In the genomic region with DNA sequence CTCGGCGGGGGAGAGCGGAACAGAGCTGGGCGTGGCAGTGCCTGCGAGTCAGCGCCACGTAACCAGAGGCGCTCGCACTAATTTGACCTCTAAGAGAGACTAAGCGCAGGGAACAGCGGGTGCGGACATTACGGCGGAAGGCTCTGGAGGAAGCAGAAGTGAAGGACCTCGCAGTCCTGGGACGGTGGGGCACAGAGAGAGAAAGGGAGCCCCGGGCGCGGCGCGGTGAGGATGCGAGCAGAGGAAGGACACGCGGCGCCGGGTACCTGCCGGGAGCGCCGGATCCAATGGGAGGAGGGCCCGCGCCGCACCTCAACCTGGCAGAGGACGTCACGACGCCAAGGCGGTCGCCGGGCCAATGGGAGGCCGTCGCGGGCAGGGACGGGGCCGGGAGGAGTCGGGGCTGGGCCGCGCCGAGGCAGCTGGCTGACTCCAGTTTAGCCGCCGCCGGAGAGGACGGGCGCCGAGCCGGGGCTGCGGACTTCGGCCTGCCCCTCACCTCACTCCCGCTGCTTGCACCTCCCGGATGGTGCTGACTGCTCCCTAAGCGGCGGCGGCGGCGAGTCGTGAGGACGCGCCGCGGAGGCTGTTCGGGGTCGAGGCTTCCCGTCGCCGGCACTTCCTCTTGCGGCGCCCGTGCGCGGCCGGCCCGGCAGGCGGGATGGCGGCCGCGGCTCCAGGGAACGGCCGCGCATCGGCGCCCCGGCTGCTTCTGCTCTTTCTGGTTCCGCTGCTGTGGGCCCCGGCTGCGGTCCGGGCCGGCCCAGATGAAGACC, we compare ENCODE assay signal across 8 cellular contexts. TPM values are rescaled to one million over a fixed set of nuclear protein-coding genes. Genes with fewer than 3 reads are reported as not detected.
A peak's percentile ranks its signal among the peaks of the same experiment; 100 is the strongest.
DNase-seq lines count a peak whose midpoint lies in the region; ATAC-seq and TF ChIP-seq lines count a peak whose summit lies in the region.

A gene with protein sequence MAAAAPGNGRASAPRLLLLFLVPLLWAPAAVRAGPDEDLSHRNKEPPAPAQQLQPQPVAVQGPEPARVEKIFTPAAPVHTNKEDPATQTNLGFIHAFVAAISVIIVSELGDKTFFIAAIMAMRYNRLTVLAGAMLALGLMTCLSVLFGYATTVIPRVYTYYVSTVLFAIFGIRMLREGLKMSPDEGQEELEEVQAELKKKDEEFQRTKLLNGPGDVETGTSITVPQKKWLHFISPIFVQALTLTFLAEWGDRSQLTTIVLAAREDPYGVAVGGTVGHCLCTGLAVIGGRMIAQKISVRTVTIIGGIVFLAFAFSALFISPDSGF (plus strand): TSS at position 429 of the 776 bp plus-strand sequence. CDS start 233 bp downstream, at position 662.

- H2BK20ac ChIP-seq in IMR-90 (ENCODE audit: low read depth, low read length) = peak within 1 kb of the TSS; percentile 9; the same call in 1 of the 2 replicates

- 0% methylated on average over 63 of the region's 95 CpGs; no CpG with 5 or more reads in 1 of the 2 experiments for WGBS in IMR-90 (ENCODE audit: extremely low coverage in 2 of 2, insufficient read length in 1 of 2), 2 experiments

- peak within 1 kb of the TSS; percentile 96 for H2AK9ac ChIP-seq in IMR-90 (replicated peaks; ENCODE audit: low read depth, low read length, poor library complexity)

- H4K20me1 ChIP-seq in IMR-90 (ENCODE audit: insufficient read depth, low read length) (peaks cover 40% of the 10 kb centered on the region), OCI-LY7 (ENCODE audit: insufficient read depth, low read length) (peaks cover 27% of the 10 kb centered on the region)

- H3K9me2 ChIP-seq in OCI-LY7 (ENCODE audit: insufficient read depth, low read length) = no peaks in the 10 kb centered on the region

- H2BK5ac ChIP-seq in IMR-90 (ENCODE audit: low read depth, low read length, poor library complexity, severe bottlenecking) = peak within 1 kb of the TSS; percentile 95

- in situ Hi-C loops in IMR-90 (cut with MboI; ENCODE audit: low sequenced_read_pairs) = no loop called here

- H3K79me1 ChIP-seq in IMR-90 (ENCODE audit: low read depth in 1 of 2, low read length in 2 of 2) = peaks cover 2 to 7% of the 10 kb centered on the region in 2 experiments; a peak in 2 of 4 replicates

- H3K4me2 ChIP-seq in IMR-90 (ENCODE audit: low read depth, low read length) = peak within 1 kb of the TSS; percentile 91
- peak within 1 kb of the TSS; percentile 97 for H3K4me2 ChIP-seq in OCI-LY7 (ENCODE audit: low read length)

- DNase-seq in DMS 273 treated with DMSO at 0.1 percent for 48 hours (lab: John Stamatoyannopoulos, UW) (peak; percentile 64), IMR-90 (peak; percentile 79), OCI-LY7 (ENCODE audit: low spot score) (peak; percentile 91), activated T-cell treated with anti-CD3 and anti-CD28 coated beads for 24 hours (ENCODE audit: low read depth) (peak; percentile 86), epidermal melanocyte (ENCODE audit: insufficient read length, low spot score) (peak; percentile 54)
- peak; percentile 57 to 78 for DNase-seq in stimulated activated CD8-positive, alpha-beta memory T cell treated with anti-CD3 and anti-CD28 coated beads, Interleukin-4, amount 100 ng/mL, for 1 hour (ENCODE audit: low read depth in 2 of 2, low spot score in 1 of 2)

- H2BK120ac ChIP-seq in IMR-90 (ENCODE audit: low read depth, low read length) = peak within 1 kb of the TSS; percentile 67; the same call in 1 of the 2 replicates

- H3K79me2 ChIP-seq in OCI-LY7 (ENCODE audit: insufficient read depth, low read depth, low read length) = peaks cover 46% of the 10 kb centered on the region

- peak within 1 kb of the TSS; percentile 78 for H3K4ac ChIP-seq in IMR-90 (ENCODE audit: low read depth, low read length)

- CTCF ChIA-PET in IMR-90 (lab: Yijun Ruan, JAX) = interaction anchor here (0.6 to 2.0 kb wide), 5 partner anchors 31 to 558 kb away, joined by 3 to 10 read pairs (median 3); a partner anchor contains a TSS
- CTCF ChIA-PET in OCI-LY7 (lab: Charles Lee; ENCODE audit: unreplicated experiment) = interaction anchor here (0.5 to 1.0 kb wide), 2 partner anchors 50 to 150 kb away, joined by 3 read pairs; no protein-coding TSS in a partner anchor

- peak within 1 kb of the TSS; percentile 99 for H3K27ac ChIP-seq in IMR-90 (ENCODE audit: insufficient read depth, low read length)
- peak within 1 kb of the TSS; percentile 81 for H3K27ac ChIP-seq in OCI-LY7 (ENCODE audit: low read depth, low read length, poor library complexity, severe bottlenecking)

- no TSS peak for BruUV-seq in IMR-90 (replicated peaks; lab: Mats Ljungman, UMichigan)
- no TSS peak for BruUV-seq in OCI-LY7 (replicated peaks; lab: Mats Ljungman, UMichigan)

- H3K4me3 ChIP-seq in IMR-90 (ENCODE audit: insufficient read depth, low read depth, low read length) (peak within 1 kb of the TSS; percentile 99), OCI-LY7 (ENCODE audit: low read depth, low read length, poor library complexity, severe bottlenecking) (peak within 1 kb of the TSS; percentile 99), mononuclear cell (ENCODE audit: low read length) (peak within 1 kb of the TSS; percentile 93)

- TF ChIP-seq CTCF in IMR-90 (conservative IDR thresholded peaks at IDR 0.05; ENCODE audit: low read depth, low read length) (no peak), OCI-LY7 (conservative IDR thresholded peaks at IDR 0.05; ENCODE audit: low read length) (no peak)

- H2BK15ac ChIP-seq in IMR-90 (ENCODE audit: low read depth, low read length) = peak within 1 kb of the TSS; percentile 49; the same call in 1 of the 3 replicates

- H2AFZ ChIP-seq in IMR-90 (replicated peaks; ENCODE audit: low read length, poor library complexity) (peak within 1 kb of the TSS; percentile 97), OCI-LY7 (ENCODE audit: low read length) (peak within 1 kb of the TSS; percentile 92)

- peak within 1 kb of the TSS; percentile 74 to 78 for H4K8ac ChIP-seq in IMR-90 (ENCODE audit: low read depth in 2 of 2, low read length in 2 of 2)

- dilution Hi-C loops in IMR-90 (cut with HindIII; ENCODE audit: low sequenced_read_pairs, unreplicated experiment) = no loop called here

- ATAC-seq in GM21529 (IDR thresholded peaks at IDR 0.05; ENCODE audit: unreplicated experiment) (peak; percentile 91), IMR-90 (ENCODE audit: low read depth) (peak; percentile 92)

- intact Hi-C loops in IMR-90 (cut with micrococcal nuclease) = loop anchor here (1.0 kb wide), 1 partner anchor 49 kb away; a partner anchor contains a TSS
- intact Hi-C loops in OCI-LY7 (cut with micrococcal nuclease; ENCODE audit: unreplicated experiment) = loop anchor here (1.0 to 10.0 kb wide), 4 partner anchors 49 to 1039 kb away; a partner anchor contains a TSS

- peak within 1 kb of the TSS; percentile 77 for H2AK5ac ChIP-seq in IMR-90 (ENCODE audit: low read depth, low read length)

- peak within 1 kb of the TSS; percentile 99 for H3K23ac ChIP-seq in IMR-90 (ENCODE audit: low read depth, low read length)

- no peaks in the 10 kb centered on the region for H3K27me3 ChIP-seq in IMR-90 (ENCODE audit: control insufficient read depth, insufficient read depth, low read length)
- H3K27me3 ChIP-seq in mononuclear cell (ENCODE audit: insufficient read depth, low read length) = no peaks in the 10 kb centered on the region

- no peak; the same call in 1 of the 2 replicates for TF ChIP-seq RAD21 in IMR-90 (IDR thresholded peaks at IDR 0.05; ENCODE audit: low read length)

- H3K9me1 ChIP-seq in IMR-90 (ENCODE audit: insufficient read depth, low read length) = peaks cover 3% of the 10 kb centered on the region; the same call in 1 of the 2 replicates

- no peaks in the 10 kb centered on the region for H3K9me3 ChIP-seq in IMR-90 (ENCODE audit: control insufficient read depth, insufficient read depth, low read length)
- H3K9me3 ChIP-seq in OCI-LY7 (ENCODE audit: low read length) = no peaks in the 10 kb centered on the region
- H3K9me3 ChIP-seq in mononuclear cell (ENCODE audit: low read depth, low read length) = no peaks in the 10 kb centered on the region

- H3K18ac ChIP-seq in IMR-90 (ENCODE audit: low read depth, low read length) = peak within 1 kb of the TSS; percentile 95

- H3K36me3 ChIP-seq in IMR-90 (ENCODE audit: control insufficient read depth, insufficient read depth, low read length) = peaks cover 7% of the 10 kb centered on the region
- peaks cover 38% of the 10 kb centered on the region for H3K36me3 ChIP-seq in OCI-LY7 (ENCODE audit: insufficient read depth, low read length)

- peak within 1 kb of the TSS; percentile 79 for H4K5ac ChIP-seq in IMR-90 (ENCODE audit: low read depth, low read length)

- peak; percentile 96 for TF ChIP-seq POLR2A in IMR-90 (IDR thresholded peaks at IDR 0.05; ENCODE audit: low read depth, low read length)

- H3K4me1 ChIP-seq in IMR-90 (ENCODE audit: control insufficient read depth, insufficient read depth, low read length) (peaks cover 7% of the 10 kb centered on the region), OCI-LY7 (ENCODE audit: insufficient read depth, low read length, poor library complexity, severe bottlenecking) (peaks cover 37% of the 10 kb centered on the region), mononuclear cell (ENCODE audit: insufficient read depth, low read length) (peaks cover 39% of the 10 kb centered on the region)

- H3K14ac ChIP-seq in IMR-90 (replicated peaks; ENCODE audit: low read depth, low read length) = peak within 1 kb of the TSS; percentile 90

- peak within 1 kb of the TSS; percentile 92 for H3K56ac ChIP-seq in IMR-90 (ENCODE audit: extremely low read depth, insufficient read depth, low read length)

- POLR2A ChIA-PET in IMR-90 (lab: Charles Lee; ENCODE audit: unreplicated experiment) = interaction anchor here (0.6 to 0.8 kb wide), 2 partner anchors 22 to 50 kb away, joined by 4 to 5 read pairs; no protein-coding TSS in a partner anchor
- POLR2A ChIA-PET in OCI-LY7 (lab: Charles Lee) = interaction anchor here (0.6 to 3.4 kb wide), 18 partner anchors 9 to 1040 kb away, joined by 3 to 25 read pairs (median 4); a partner anchor contains a TSS

- peak within 1 kb of the TSS; percentile 99 for H3K9ac ChIP-seq in IMR-90 (ENCODE audit: low read depth, low read length)

- H4K91ac ChIP-seq in IMR-90 (ENCODE audit: insufficient read depth, low read depth, low read length) = peak within 1 kb of the TSS; percentile 76

TF ChIP-seq in IMR-90, 13 proteins besides CTCF, POLR2A, EP300 and RAD21:
- no peak for TF ChIP-seq BHLHE40 (IDR thresholded peaks at IDR 0.05; ENCODE audit: low read depth, low read length)
- peak; percentile 31; the same call in 1 of the 2 replicates for TF ChIP-seq CHD1 (IDR thresholded peaks at IDR 0.05; ENCODE audit: low read depth, low read length)
- TF ChIP-seq MXI1 (IDR thresholded peaks at IDR 0.05; ENCODE audit: borderline replicate concordance, low read depth, low read length) = peak; percentile 76
- peak; percentile 4; the same call in 1 of the 2 replicates for TF ChIP-seq FOS (IDR thresholded peaks at IDR 0.05; ENCODE audit: low read depth, low read length)
- TF ChIP-seq MAZ (IDR thresholded peaks at IDR 0.05; ENCODE audit: borderline replicate concordance, low read depth, low read length) = peak; percentile 50; the same call in 1 of the 2 replicates

RNA-seq across cellular contexts. Expression of the gene that starts here (rescaled TPM):
- total RNA-seq in IMR-90 (2012; rRNA removed) (49.6 and 88.3 TPM in 2 replicates), OCI-LY7 (2022) (86.1 and 94.0 TPM in 2 replicates), mononuclear cell (48.4 TPM)
- polyA plus RNA-seq in IMR-90 (2012; rRNA removed) = 73.3 and 83.0 TPM in 2 replicates
- 24.8 and 66.4 TPM in 2 replicates for polyA plus RNA-seq in IMR-90 (2012; cell fraction: cytosol; rRNA removed)
- 80.3 and 193 TPM in 2 replicates for polyA plus RNA-seq in IMR-90 (2012; cell fraction: nucleus; rRNA removed; ENCODE audit: low replicate concordance)
- total RNA-seq in OCI-LY7 (2014; rRNA removed; shearing (Covaris generic)) = 67.1 and 70.8 TPM in 2 replicates

Comparison
In these comparisons a context has a peak if more than half of its experiments do, and no peak if none do; other contexts are left out.
1. Peak in every context shown above with its lines: DNase-seq, ATAC-seq, H3K4me3 ChIP-seq and H3K27ac ChIP-seq.